ENCODE assay signal across 27 cellular contexts in the genomic region with DNA sequence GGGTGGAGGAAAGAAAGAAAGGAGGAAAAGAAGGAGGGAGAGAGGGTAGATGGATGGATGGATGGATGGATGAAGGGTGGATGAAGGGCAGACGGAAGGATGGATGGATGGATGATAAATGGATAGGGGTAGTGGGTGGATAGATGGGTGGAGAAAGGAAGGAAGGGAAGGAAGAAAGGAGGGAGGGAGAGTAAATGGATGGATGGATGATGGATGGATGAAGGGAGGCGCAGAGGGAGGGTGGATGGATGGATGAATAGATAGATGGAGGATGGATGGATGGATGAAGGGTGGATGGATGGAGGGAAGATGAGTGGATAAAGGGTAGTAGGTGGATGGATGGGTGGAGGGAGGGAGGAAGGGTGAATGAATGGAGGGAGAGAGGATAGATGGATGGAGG.
"Had no signal": no experiment of that assay in that cellular context is flagged by ENCODE, and none has a peak within 500 bp of the region (broad histone marks: within the 10 kb centered on the region; RNA-seq: fewer than 3 reads in every experiment).

No MANE protein-coding gene starts in this region.

- H3K4me3 ChIP-seq: coronary artery, dorsolateral prefrontal cortex, heart left ventricle had no signal

- H3K27ac ChIP-seq: brain microvascular endothelial cell, coronary artery, dorsolateral prefrontal cortex had no signal

- H3K36me3 ChIP-seq: brain microvascular endothelial cell had no signal

- DNase-seq: activated CD4-positive, alpha-beta memory T cell treated with anti-CD3 and anti-CD28 coated beads for 36 hours; activated CD4-positive, alpha-beta T cell treated with anti-CD3 and anti-CD28 coated beads for 36 hours; activated CD4-positive, alpha-beta T cell treated with anti-CD3 and anti-CD28 coated beads, Interleukin-2, amount 10 ng/mL, durations not matched to agents 24 days and 14 days; activated CD4-positive, CD25-positive, alpha-beta regulatory T cell; activated CD4-positive, CD25-positive, alpha-beta regulatory T cell treated with anti-CD3 and anti-CD28 coated beads, Interleukin-2, amount 50 U/mL, for 72 hours; activated CD8-positive, alpha-beta memory T cell treated with anti-CD3 and anti-CD28 coated beads, Interleukin-2, amount 10 ng/mL, durations not matched to agents 7 days and 5 days; activated CD8-positive, alpha-beta memory T cell treated with anti-CD3 and anti-CD28 coated beads, Interleukin-2, amount 50 U/mL, for 4 hours; activated CD8-positive, alpha-beta T cell treated with anti-CD3 and anti-CD28 coated beads, Interleukin-2, amount 10 ng/mL, durations not matched to agents 7 days and 5 days; activated effector memory CD4-positive, alpha-beta T cell treated with anti-CD3 and anti-CD28 coated beads, Interleukin-2, amount 50 U/mL, for 16 hours; activated naive CD4-positive, alpha-beta T cell treated with anti-CD3 and anti-CD28 coated beads for 36 hours; activated naive CD8-positive, alpha-beta T cell treated with anti-CD3 and anti-CD28 coated beads for 36 hours; activated T-cell treated with anti-CD3 and anti-CD28 coated beads, Interleukin-2, amount 50 U/mL, for 1 hour; activated T-cell treated with anti-CD3 and anti-CD28 coated beads, Interleukin-2, amount 50 U/mL, for 48 hours; amniotic stem cell; anterior cingulate cortex; brain microvascular endothelial cell; effector memory CD4-positive, alpha-beta T cell; endodermal cell; foreskin fibroblast; glutamatergic neuron; heart left ventricle; T-helper 1 cell; T-helper 17 cell; T1000 had no signal

- ATAC-seq: activated CD4-positive, alpha-beta T cell treated with anti-CD3 and anti-CD28 coated beads for 36 hours; activated CD8-positive, alpha-beta memory T cell treated with anti-CD3 and anti-CD28 coated beads, Interleukin-2, amount 10 ng/mL, durations not matched to agents 7 days and 5 days; activated CD8-positive, alpha-beta T cell treated with anti-CD3 and anti-CD28 coated beads, Interleukin-2, amount 10 ng/mL, durations not matched to agents 7 days and 5 days; esophagus mucosa; T-helper 17 cell had no signal

- H3K27me3 ChIP-seq: brain microvascular endothelial cell, dorsolateral prefrontal cortex had no signal
